In genomic region chr11:45205978-45206377, GRCh38 we compare ENCODE assay signal across 8 cellular contexts.
"Had no signal": no experiment of that assay in that cellular context is flagged by ENCODE, and none has a peak within 500 bp of the region (broad histone marks: within the 10 kb centered on the region; RNA-seq: fewer than 3 reads in every experiment).

No MANE protein-coding gene starts in this region.

- H3K36me3 ChIP-seq: HAP-1 had no signal

- H3K27ac ChIP-seq: GM23248, HL-60 had no signal

- H3K9me3 ChIP-seq: HAP-1 had no signal

- H3K4me3 ChIP-seq: GM23248, HAP-1 had no signal

- ATAC-seq: HCT116, HepG2 had no signal

- DNase-seq: GM23248, GOT3, H7, KBM-7 had no signal
